Comparison of ENCODE assay signal across 23 cellular contexts in the genomic region with DNA sequence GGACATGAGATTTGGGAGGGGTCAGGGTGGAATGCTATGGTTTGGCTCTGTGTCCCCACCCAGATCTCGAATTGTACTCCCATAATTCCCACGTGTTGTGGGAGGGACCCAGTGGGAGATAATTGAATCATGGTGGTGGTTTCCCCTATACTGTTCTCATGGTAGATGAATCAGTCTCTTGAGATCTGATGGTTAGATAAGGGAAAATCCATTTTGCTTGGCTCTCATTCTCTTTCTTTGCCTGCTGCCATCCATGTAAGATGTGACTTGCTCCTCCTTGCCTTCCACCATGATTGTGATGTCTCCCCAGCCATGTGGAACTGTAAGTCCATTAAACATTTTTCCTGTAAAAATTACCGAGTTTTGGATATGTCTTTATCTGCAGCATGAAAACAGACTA.
"Had no signal": no experiment of that assay in that cellular context is flagged by ENCODE, and none has a peak within 500 bp of the region (broad histone marks: within the 10 kb centered on the region; RNA-seq: fewer than 3 reads in every experiment).

No MANE protein-coding gene starts in this region.

- DNase-seq: dermis blood vessel endothelial cell; effector memory CD8-positive, alpha-beta T cell; hypothalamus; left ventricle myocardium superior; lower lobe of right lung; natural killer cell; occipital lobe; ovary; posterior cingulate gyrus; psoas muscle; right cardiac atrium; spleen; stimulated activated CD4-positive, alpha-beta T cell treated with anti-CD3 and anti-CD28 coated beads, Interleukin-4, amount 100 ng/mL, for 4 hours; stimulated activated naive CD8-positive, alpha-beta T cell treated with anti-CD3 and anti-CD28 coated beads, Interleukin-15, Interleukin-2, amounts not matched to agents 100 U/mL and 50 U/mL, for 24 hours; substantia nigra; testis; tibial artery had no signal

- H3K27me3 ChIP-seq: ovary, spleen, testis, tibial artery had no signal

- H3K36me3 ChIP-seq: lower lobe of right lung, ovary, spleen, tibial artery had no signal

- H3K9me3 ChIP-seq: lower lobe of right lung, ovary, psoas muscle, spleen, testis, tibial artery had no signal

- ATAC-seq: effector memory CD8-positive, alpha-beta T cell; left ventricle myocardium superior; lower lobe of right lung; natural killer cell; psoas muscle; right cardiac atrium; stimulated activated memory B cell treated with anti-CD40 and anti-IgM and Interleukin-4, amounts not matched to agents 10 μg/mL and 1 μg/mL and 100 μg/mL, for 72 hours; stimulated activated naive CD8-positive, alpha-beta T cell treated with anti-CD3 and anti-CD28 coated beads, Interleukin-15, Interleukin-2, amounts not matched to agents 100 U/mL and 50 U/mL, for 24 hours had no signal

- H3K4me1 ChIP-seq: lower lobe of right lung, psoas muscle, spleen, testis had no signal

- H3K27ac ChIP-seq: coronary artery, lower lobe of right lung, ovary, psoas muscle, skin epidermis, spleen, testis, tibial artery had no signal

- H3K4me3 ChIP-seq: coronary artery, lower lobe of right lung, ovary, psoas muscle, skin epidermis, spleen, testis, tibial artery had no signal

- FAIRE-seq: endometrium, frontal cortex, keratinocyte had no signal
